Comparison of ENCODE assay signal across 2 cellular contexts in genomic region chr1:110120960-110121561, GRCh38.
TF ChIP-seq lines count a peak whose summit lies in the region.

No MANE protein-coding gene starts in this region.

TF ChIP-seq in HEK293, 187 proteins besides CTCF, POLR2A, EP300 and RAD21 (continues in another document):
- TF ChIP-seq ZFP69B (tag by site-specific recombination; IDR thresholded peaks at IDR 0.05) (no peak), ZNF544 (tag by site-specific recombination; IDR thresholded peaks at IDR 0.05) (no peak), ZBTB20 (tag by site-specific recombination; IDR thresholded peaks at IDR 0.05) (peak; percentile 47; the same call in 1 of the 2 replicates), ZNF10 (tag by site-specific recombination; IDR thresholded peaks at IDR 0.05) (no peak), FEZF1 (tag by site-specific recombination; IDR thresholded peaks at IDR 0.05) (peak; percentile 70), ZNF621 (tag by site-specific recombination; IDR thresholded peaks at IDR 0.05) (no peak), ZNF18 (tag by site-specific recombination; IDR thresholded peaks at IDR 0.05) (peak; percentile 92), REST (tag by site-specific recombination; IDR thresholded peaks at IDR 0.05) (no peak), ZBTB6 (tag by site-specific recombination; IDR thresholded peaks at IDR 0.05) (peak; percentile 59; the same call in 1 of the 2 replicates), ELK4 (IDR thresholded peaks at IDR 0.05; ENCODE audit: borderline replicate concordance, low read depth, low read length) (no peak), ZIC2 (tag by site-specific recombination; IDR thresholded peaks at IDR 0.05) (peak; percentile 100), ZNF16 (tag by site-specific recombination; IDR thresholded peaks at IDR 0.05; ENCODE audit: low read depth) (no peak), ZNF138 (tag by site-specific recombination; IDR thresholded peaks at IDR 0.05; ENCODE audit: borderline replicate concordance) (no peak), ZNF2 (tag by site-specific recombination; IDR thresholded peaks at IDR 0.05) (no peak), OSR2 (tag by site-specific recombination; IDR thresholded peaks at IDR 0.05) (peak; percentile 97), MZF1 (tag by site-specific recombination; IDR thresholded peaks at IDR 0.05; ENCODE audit: borderline replicate concordance) (peak; percentile 60; the same call in 1 of the 2 replicates), ZNF623 (tag by site-specific recombination; IDR thresholded peaks at IDR 0.05) (no peak)

TF ChIP-seq in H1, 55 proteins besides CTCF, POLR2A, EP300 and RAD21:
- TF ChIP-seq SUZ12 (IDR thresholded peaks at IDR 0.05; ENCODE audit: low read length): no peak
- no peak for TF ChIP-seq CBX8 (IDR thresholded peaks at IDR 0.05; ENCODE audit: borderline replicate concordance, low read depth, low read length)
- no peak for TF ChIP-seq TAF1 (IDR thresholded peaks at IDR 0.05; ENCODE audit: low read depth, low read length)
- TF ChIP-seq ZNF274 (IDR thresholded peaks at IDR 0.05; ENCODE audit: borderline replicate concordance, extremely low read depth, low read length): no peak
- no peak for TF ChIP-seq SIN3A (conservative IDR thresholded peaks at IDR 0.05 in 1 of 2, IDR thresholded peaks at IDR 0.05 in 1 of 2; ENCODE audit: low read depth in 1 of 2, low read length in 2 of 2)
- TF ChIP-seq TBP (IDR thresholded peaks at IDR 0.05; ENCODE audit: low read depth, low read length): no peak
- TF ChIP-seq SP1 (IDR thresholded peaks at IDR 0.05; ENCODE audit: low read depth, low read length): no peak
- TF ChIP-seq NANOG (IDR thresholded peaks at IDR 0.05; ENCODE audit: insufficient read depth, low read depth, low read length, poor library complexity, severe bottlenecking): no peak
- TF ChIP-seq SAP30 (IDR thresholded peaks at IDR 0.05; ENCODE audit: insufficient read depth, insufficient replicate concordance, low read length): no peak
- TF ChIP-seq POLR2AphosphoS5 (IDR thresholded peaks at IDR 0.05; ENCODE audit: low read depth, low read length): no peak
- TF ChIP-seq EGR1 (IDR thresholded peaks at IDR 0.05; ENCODE audit: borderline replicate concordance, low read depth, low read length): no peak
- TF ChIP-seq GTF2F1 (IDR thresholded peaks at IDR 0.05; ENCODE audit: borderline replicate concordance, low read depth, low read length): no peak
- TF ChIP-seq CHD7 (IDR thresholded peaks at IDR 0.05; ENCODE audit: insufficient replicate concordance, low read length): no peak
